Comparison of ENCODE assay signal across 14 cellular contexts in the genomic region with DNA sequence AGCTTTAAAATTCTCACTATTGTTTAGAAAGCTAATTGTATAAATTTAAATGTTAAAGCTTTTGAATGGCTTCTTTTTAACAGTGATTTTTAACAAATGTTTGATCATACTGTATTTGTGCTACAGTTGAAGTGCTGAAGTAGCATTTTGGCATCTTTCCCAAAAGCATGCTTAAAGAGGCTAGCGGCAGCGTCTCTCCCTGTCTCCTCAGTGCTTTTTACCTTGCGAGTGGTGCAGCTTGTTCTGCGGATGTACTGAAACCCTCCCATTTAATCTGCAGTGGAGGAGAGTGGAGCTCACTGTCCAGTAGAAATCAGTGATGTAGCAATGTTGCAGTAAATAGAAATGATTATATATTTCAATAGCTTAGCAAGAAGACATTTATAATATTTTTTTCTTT. TPM values are rescaled to one million over a fixed set of nuclear protein-coding genes. Genes with fewer than 3 reads are reported as not detected.
DNase-seq lines count a peak whose midpoint lies in the region; ATAC-seq and TF ChIP-seq lines count a peak whose summit lies in the region.
"Had no signal": no experiment of that assay in that cellular context is flagged by ENCODE, and none has a peak within 500 bp of the region (broad histone marks: within the 10 kb centered on the region; RNA-seq: fewer than 3 reads in every experiment).

No MANE protein-coding gene starts in this region.

- H3K27me3 Mint-ChIP-seq in naive thymus-derived CD8-positive, alpha-beta T cell = peaks cover 1 to 22% (median 8%) of the 10 kb centered on the region in 5 donors

- POLR2A ChIA-PET in naive thymus-derived CD8-positive, alpha-beta T cell (lab: Charles Lee) = no interaction called here

- H3K36me3 Mint-ChIP-seq in naive thymus-derived CD8-positive, alpha-beta T cell = no peaks in the 10 kb centered on the region
- H3K36me3 Mint-ChIP-seq: memory B cell; stimulated activated effector memory CD8-positive, alpha-beta T cell treated with anti-CD3 and anti-CD28 coated beads, Interleukin-12 subunit alpha, Interleukin-12 subunit beta, amount 100 ng/mL, for 72 hours had no signal

- H3K27ac Mint-ChIP-seq in naive thymus-derived CD8-positive, alpha-beta T cell = no peak overlapping the region
- H3K27ac Mint-ChIP-seq: memory B cell; stimulated activated effector memory CD8-positive, alpha-beta T cell treated with anti-CD3 and anti-CD28 coated beads, Interleukin-12 subunit alpha, Interleukin-12 subunit beta, amount 100 ng/mL, for 72 hours had no signal

- TF ChIP-seq CTCF in fibroblast of mammary gland (conservative IDR thresholded peaks at IDR 0.05; ENCODE audit: control insufficient read depth, insufficient read depth, low read depth, low read length) (no peak), WERI-Rb-1 (IDR thresholded peaks at IDR 0.05; ENCODE audit: low read depth, low read length) (no peak)

- H3K36me3 ChIP-seq in WERI-Rb-1 = no peaks in the 10 kb centered on the region

- H3K9me3 ChIP-seq in WERI-Rb-1 (ENCODE audit: severe bottlenecking) = no peaks in the 10 kb centered on the region

- no peak overlapping the region for H3K27ac ChIP-seq in WERI-Rb-1
- H3K27ac ChIP-seq: parathyroid adenoma had no signal

- no peak for ATAC-seq in naive thymus-derived CD8-positive, alpha-beta T cell
- ATAC-seq: stimulated activated effector memory CD8-positive, alpha-beta T cell treated with anti-CD3 and anti-CD28 coated beads, Interleukin-12 subunit alpha, Interleukin-12 subunit beta, amount 100 ng/mL, for 72 hours had no signal

- H3K9me3 Mint-ChIP-seq in naive thymus-derived CD8-positive, alpha-beta T cell = no peaks in the 10 kb centered on the region
- H3K9me3 Mint-ChIP-seq: memory B cell; stimulated activated effector memory CD8-positive, alpha-beta T cell treated with anti-CD3 and anti-CD28 coated beads, Interleukin-12 subunit alpha, Interleukin-12 subunit beta, amount 100 ng/mL, for 72 hours had no signal

- H3K4me3 ChIP-seq in fibroblast of mammary gland (ENCODE audit: control insufficient read depth, low read depth, low read length) (no peak overlapping the region), WERI-Rb-1 (ENCODE audit: low read depth, low read length) (no peak overlapping the region)

- no peak overlapping the region for H3K4me3 Mint-ChIP-seq in naive thymus-derived CD8-positive, alpha-beta T cell
- H3K4me3 Mint-ChIP-seq: memory B cell; stimulated activated effector memory CD8-positive, alpha-beta T cell treated with anti-CD3 and anti-CD28 coated beads, Interleukin-12 subunit alpha, Interleukin-12 subunit beta, amount 100 ng/mL, for 72 hours had no signal

- H3K4me1 Mint-ChIP-seq in naive thymus-derived CD8-positive, alpha-beta T cell = no peaks in the 10 kb centered on the region
- H3K4me1 Mint-ChIP-seq: memory B cell; stimulated activated effector memory CD8-positive, alpha-beta T cell treated with anti-CD3 and anti-CD28 coated beads, Interleukin-12 subunit alpha, Interleukin-12 subunit beta, amount 100 ng/mL, for 72 hours had no signal

- no peaks in the 10 kb centered on the region for H3K27me3 ChIP-seq in WERI-Rb-1 (ENCODE audit: insufficient read depth, low read depth, severe bottlenecking)

- DNase-seq in COR-L47 (lab: John Stamatoyannopoulos, UW) (peak; percentile 52), NCI-H1417 treated with DMSO at 0.1 percent for 48 hours (lab: John Stamatoyannopoulos, UW) (peak; percentile 61), NCI-H774 (lab: John Stamatoyannopoulos, UW) (peak; percentile 57), fibroblast of mammary gland (ENCODE audit: low read depth) (peak; percentile 19), WERI-Rb-1 (no peak), OCI-M2 (lab: John Stamatoyannopoulos, UW; ENCODE audit: unreplicated experiment) (no peak), MV-4-11 (lab: John Stamatoyannopoulos, UW) (no peak)
- DNase-seq in naive thymus-derived CD8-positive, alpha-beta T cell = no peak
- DNase-seq: activated CD4-positive, alpha-beta T cell treated with anti-CD3 and anti-CD28 coated beads for 1 hour; H7; stimulated activated CD4-positive, alpha-beta T cell treated with anti-CD3 and anti-CD28 coated beads, Interleukin-2, amount 100 ng/mL, for 24 hours had no signal

RNA-seq across cellular contexts. Expression of a gene that starts 43.7 kb away (rescaled TPM):
- not detected for total RNA-seq in naive thymus-derived CD8-positive, alpha-beta T cell
- polyA plus RNA-seq in naive thymus-derived CD8-positive, alpha-beta T cell = not detected

RNA-seq across cellular contexts. Expression of a gene that starts 44.1 kb away (rescaled TPM):
- total RNA-seq in naive thymus-derived CD8-positive, alpha-beta T cell = not detected
- not detected for polyA plus RNA-seq in naive thymus-derived CD8-positive, alpha-beta T cell

Comparison
In these comparisons a context has a peak if more than half of its experiments do, and no peak if none do; other contexts are left out.
1. DNase-seq: peak in COR-L47 (single experiment), NCI-H1417 treated with DMSO at 0.1 percent for 48 hours (single experiment), NCI-H774 (single experiment) and fibroblast of mammary gland (single experiment); none in WERI-Rb-1 (single experiment), OCI-M2 (single experiment), naive thymus-derived CD8-positive, alpha-beta T cell (0 of 10) and MV-4-11 (single experiment).